Comparison of ENCODE assay signal across 1 cellular context in the genomic region with DNA sequence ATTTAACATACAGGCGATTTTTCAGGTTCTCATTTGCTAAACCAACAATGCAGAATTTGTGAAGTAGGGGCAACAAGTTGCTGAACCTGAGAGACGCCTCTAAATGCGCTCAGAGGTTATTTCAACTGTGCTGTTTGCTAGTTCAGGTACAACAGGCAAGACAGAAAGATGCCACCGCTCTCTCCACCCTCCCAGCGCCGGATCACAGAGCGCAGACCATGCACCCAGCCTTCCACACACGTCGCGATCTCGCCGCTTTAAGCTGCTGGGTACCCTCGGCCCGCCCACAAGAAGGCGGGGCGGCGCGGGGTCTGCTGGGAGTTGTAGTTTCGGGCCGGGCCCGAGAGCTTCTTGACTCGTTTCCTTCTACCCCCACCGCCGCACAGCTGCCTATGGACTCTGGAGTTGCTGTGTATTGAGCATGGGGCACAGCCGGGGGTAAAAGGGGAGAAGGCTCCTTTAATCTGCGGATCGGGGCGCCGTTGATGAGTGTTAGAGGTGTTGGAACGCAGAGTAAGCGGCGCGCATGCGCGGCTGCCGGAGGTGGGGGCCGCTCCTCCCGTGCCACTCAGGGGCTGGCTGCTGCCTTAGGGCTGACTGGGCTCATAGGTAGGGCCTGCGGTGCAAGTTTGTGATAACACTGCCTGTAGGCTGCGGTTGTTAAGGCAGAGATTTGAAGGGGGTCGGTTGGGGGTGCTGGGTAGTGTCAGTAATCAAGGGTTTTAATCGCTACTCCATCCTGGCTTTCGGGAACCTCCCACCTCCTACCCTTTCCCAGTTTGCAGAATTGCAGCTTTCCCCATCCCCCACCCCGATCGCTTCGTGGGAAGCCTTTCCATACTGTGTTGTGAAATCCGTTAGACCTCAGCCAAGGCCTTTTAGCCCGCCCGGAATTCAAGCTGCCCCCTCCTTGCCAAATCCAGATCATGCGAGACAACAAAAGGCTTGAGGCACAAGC.
TF ChIP-seq lines count a peak whose summit lies in the region.

No MANE protein-coding gene starts in this region.

TF ChIP-seq in SK-N-SH, 30 proteins besides CTCF, POLR2A, EP300 and RAD21 (continued from another document):
- peak; percentile 80 for TF ChIP-seq CHD2 (IDR thresholded peaks at IDR 0.05; ENCODE audit: low read length, partially characterized antibody)
- TF ChIP-seq, protein P1, sequence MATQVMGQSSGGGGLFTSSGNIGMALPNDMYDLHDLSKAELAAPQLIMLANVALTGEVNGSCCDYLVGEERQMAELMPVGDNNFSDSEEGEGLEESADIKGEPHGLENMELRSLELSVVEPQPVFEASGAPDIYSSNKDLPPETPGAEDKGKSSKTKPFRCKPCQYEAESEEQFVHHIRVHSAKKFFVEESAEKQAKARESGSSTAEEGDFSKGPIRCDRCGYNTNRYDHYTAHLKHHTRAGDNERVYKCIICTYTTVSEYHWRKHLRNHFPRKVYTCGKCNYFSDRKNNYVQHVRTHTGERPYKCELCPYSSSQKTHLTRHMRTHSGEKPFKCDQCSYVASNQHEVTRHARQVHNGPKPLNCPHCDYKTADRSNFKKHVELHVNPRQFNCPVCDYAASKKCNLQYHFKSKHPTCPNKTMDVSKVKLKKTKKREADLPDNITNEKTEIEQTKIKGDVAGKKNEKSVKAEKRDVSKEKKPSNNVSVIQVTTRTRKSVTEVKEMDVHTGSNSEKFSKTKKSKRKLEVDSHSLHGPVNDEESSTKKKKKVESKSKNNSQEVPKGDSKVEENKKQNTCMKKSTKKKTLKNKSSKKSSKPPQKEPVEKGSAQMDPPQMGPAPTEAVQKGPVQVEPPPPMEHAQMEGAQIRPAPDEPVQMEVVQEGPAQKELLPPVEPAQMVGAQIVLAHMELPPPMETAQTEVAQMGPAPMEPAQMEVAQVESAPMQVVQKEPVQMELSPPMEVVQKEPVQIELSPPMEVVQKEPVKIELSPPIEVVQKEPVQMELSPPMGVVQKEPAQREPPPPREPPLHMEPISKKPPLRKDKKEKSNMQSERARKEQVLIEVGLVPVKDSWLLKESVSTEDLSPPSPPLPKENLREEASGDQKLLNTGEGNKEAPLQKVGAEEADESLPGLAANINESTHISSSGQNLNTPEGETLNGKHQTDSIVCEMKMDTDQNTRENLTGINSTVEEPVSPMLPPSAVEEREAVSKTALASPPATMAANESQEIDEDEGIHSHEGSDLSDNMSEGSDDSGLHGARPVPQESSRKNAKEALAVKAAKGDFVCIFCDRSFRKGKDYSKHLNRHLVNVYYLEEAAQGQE (IDR thresholded peaks at IDR 0.05; ENCODE audit: low read depth, low read length), result no peak
- TF ChIP-seq NRF1 (IDR thresholded peaks at IDR 0.05; ENCODE audit: low read depth, low read length), result peak; percentile 90
TF ChIP-seq in SK-N-SH: peak in this region for 8.
